In genomic region chr10:119725550-119726290, GRCh38 we compare ENCODE assay signal across 8 cellular contexts. TPM values are rescaled to one million over a fixed set of nuclear protein-coding genes. Genes with fewer than 3 reads are reported as not detected.
DNase-seq lines count a peak whose midpoint lies in the region; ATAC-seq, FAIRE-seq and TF ChIP-seq lines count a peak whose summit lies in the region.

A gene with protein sequence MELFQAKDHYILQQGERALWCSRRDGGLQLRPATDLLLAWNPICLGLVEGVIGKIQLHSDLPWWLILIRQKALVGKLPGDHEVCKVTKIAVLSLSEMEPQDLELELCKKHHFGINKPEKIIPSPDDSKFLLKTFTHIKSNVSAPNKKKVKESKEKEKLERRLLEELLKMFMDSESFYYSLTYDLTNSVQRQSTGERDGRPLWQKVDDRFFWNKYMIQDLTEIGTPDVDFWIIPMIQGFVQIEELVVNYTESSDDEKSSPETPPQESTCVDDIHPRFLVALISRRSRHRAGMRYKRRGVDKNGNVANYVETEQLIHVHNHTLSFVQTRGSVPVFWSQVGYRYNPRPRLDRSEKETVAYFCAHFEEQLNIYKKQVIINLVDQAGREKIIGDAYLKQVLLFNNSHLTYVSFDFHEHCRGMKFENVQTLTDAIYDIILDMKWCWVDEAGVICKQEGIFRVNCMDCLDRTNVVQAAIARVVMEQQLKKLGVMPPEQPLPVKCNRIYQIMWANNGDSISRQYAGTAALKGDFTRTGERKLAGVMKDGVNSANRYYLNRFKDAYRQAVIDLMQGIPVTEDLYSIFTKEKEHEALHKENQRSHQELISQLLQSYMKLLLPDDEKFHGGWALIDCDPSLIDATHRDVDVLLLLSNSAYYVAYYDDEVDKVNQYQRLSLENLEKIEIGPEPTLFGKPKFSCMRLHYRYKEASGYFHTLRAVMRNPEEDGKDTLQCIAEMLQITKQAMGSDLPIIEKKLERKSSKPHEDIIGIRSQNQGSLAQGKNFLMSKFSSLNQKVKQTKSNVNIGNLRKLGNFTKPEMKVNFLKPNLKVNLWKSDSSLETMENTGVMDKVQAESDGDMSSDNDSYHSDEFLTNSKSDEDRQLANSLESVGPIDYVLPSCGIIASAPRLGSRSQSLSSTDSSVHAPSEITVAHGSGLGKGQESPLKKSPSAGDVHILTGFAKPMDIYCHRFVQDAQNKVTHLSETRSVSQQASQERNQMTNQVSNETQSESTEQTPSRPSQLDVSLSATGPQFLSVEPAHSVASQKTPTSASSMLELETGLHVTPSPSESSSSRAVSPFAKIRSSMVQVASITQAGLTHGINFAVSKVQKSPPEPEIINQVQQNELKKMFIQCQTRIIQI (plus strand): TSS chr10:119726050. CDS start chr10:119726263, 213 bp downstream.

- peaks cover 15% of the 10 kb centered on the region for H3K23me2 ChIP-seq in H1 (ENCODE audit: low read depth, low read length)

- DNase-seq in COLO668 (lab: John Stamatoyannopoulos, UW; ENCODE audit: unreplicated experiment): peak; percentile 97
- DNase-seq in HT1080 (ENCODE audit: low read depth): peak; percentile 95
- DNase-seq in NOMO-1 (lab: John Stamatoyannopoulos, UW; ENCODE audit: unreplicated experiment in 2 of 2): peak; percentile 95 to 98
- peak; percentile 95 to 97 (median 96) for DNase-seq in activated CD8-positive, alpha-beta memory T cell treated with anti-CD3 and anti-CD28 coated beads for 48 hours (ENCODE audit: low read depth in 2 of 3, low spot score in 2 of 3)
- peak; percentile 92 to 99 for DNase-seq in H1 (ENCODE audit: low read depth in 1 of 2, low spot score in 2 of 2)
- peak; percentile 99 for DNase-seq in mesendoderm
- DNase-seq in stimulated activated CD8-positive, alpha-beta memory T cell treated with anti-CD3 and anti-CD28 coated beads, Interleukin-15, amount 100 ng/mL, for 1 hour (ENCODE audit: low read depth): peak; percentile 98

- H4K20me1 ChIP-seq in H1 (replicated peaks in 1 of 2; ENCODE audit: control insufficient read depth in 1 of 2, insufficient read depth in 2 of 2, low read length in 2 of 2): peaks cover 2 to 6% of the 10 kb centered on the region in 2 experiments

- no peak for FAIRE-seq in H1 (lab: Jason Lieb, UNC)

- H2BK15ac ChIP-seq in H1 (ENCODE audit: low read length) (peak within 1 kb of the TSS; percentile 46; the same call in 1 of the 2 replicates), mesendoderm (replicated peaks; ENCODE audit: low read depth) (no peak within 1 kb of the TSS)

- POLR2A ChIA-PET in H1 (lab: Charles Lee; ENCODE audit: partially characterized antibody): interaction anchor here (0.7 to 2.9 kb wide), 15 partner anchors 8 to 167 kb away, joined by 3 to 17 read pairs (median 5); partner anchors contain the start of genes BAG3 and SEC23IP

- CTCF ChIA-PET in H1 (lab: Charles Lee; ENCODE audit: partially characterized antibody): interaction anchor here (0.6 to 2.5 kb wide), 8 partner anchors 10 to 137 kb away, joined by 3 to 7 read pairs (median 4); no protein-coding TSS in a partner anchor

- no peak for TF ChIP-seq CTCF in H1 (IDR thresholded peaks at IDR 0.05; ENCODE audit: control extremely low read depth in 1 of 3, insufficient read depth in 1 of 3, low read depth in 1 of 3, low read length in 3 of 3)

- H3K56ac ChIP-seq in H1 (replicated peaks; ENCODE audit: insufficient read length, low read depth, low read length) (peak within 1 kb of the TSS; percentile 10), mesendoderm (ENCODE audit: low read length) (peak within 1 kb of the TSS; percentile 96)

- H3K9me3 ChIP-seq in H1 (ENCODE audit: insufficient read depth in 2 of 2, low read depth in 1 of 2, low read length in 1 of 2): peaks cover 2 to 11% of the 10 kb centered on the region in 2 experiments; a peak in 2 of 4 replicates

- peak; percentile 28 to 64 for TF ChIP-seq POLR2A in H1 (IDR thresholded peaks at IDR 0.05; ENCODE audit: control extremely low read depth in 1 of 2, low read depth in 2 of 2, low read length in 2 of 2)

- H2BK5ac ChIP-seq in H1 (ENCODE audit: low read depth, low read length): peak within 1 kb of the TSS; percentile 80; the same call in 1 of the 2 replicates
- peak within 1 kb of the TSS; percentile 23 for H2BK5ac ChIP-seq in mesendoderm (ENCODE audit: low read length)

- H2AK5ac ChIP-seq in H1 (ENCODE audit: low read depth, low read length) (0 out of 2 replicates have a peak within 1 kb of the TSS, but pooled peaks have one; percentile 65), mesendoderm (ENCODE audit: low read length) (no peak within 1 kb of the TSS)

- H3K9ac ChIP-seq in H1 (replicated peaks in 1 of 4; ENCODE audit: extremely low read depth in 1 of 4, low read depth in 3 of 4, low read length in 3 of 4) (peak within 1 kb of the TSS; percentile 76 to 82 (median 80)), mesendoderm (ENCODE audit: low read length) (peak within 1 kb of the TSS; percentile 87)

- H2BK20ac ChIP-seq in H1 (ENCODE audit: low read length): no peak within 1 kb of the TSS

- no peaks in the 10 kb centered on the region for H3K27me3 ChIP-seq in H1 (replicated peaks in 1 of 4; ENCODE audit: control insufficient read depth in 3 of 4, extremely low read depth in 1 of 4, insufficient read depth in 3 of 4, low read length in 3 of 4)
- no peaks in the 10 kb centered on the region for H3K27me3 ChIP-seq in mesendoderm (ENCODE audit: insufficient read depth, low read length, poor library complexity)

- H2AFZ ChIP-seq in H1 (ENCODE audit: low read length): no peak within 1 kb of the TSS

- H3K4me2 ChIP-seq in H1 (ENCODE audit: insufficient read depth in 1 of 2, low read depth in 2 of 2, low read length in 2 of 2) (peak within 1 kb of the TSS; percentile 77 to 86), mesendoderm (ENCODE audit: low read length) (peak within 1 kb of the TSS; percentile 56)

- H3K4ac ChIP-seq in H1 (replicated peaks; ENCODE audit: insufficient read length, low read depth, low read length) (peak within 1 kb of the TSS; percentile 71), mesendoderm (ENCODE audit: low read depth, low read length) (peak within 1 kb of the TSS; percentile 4)

- TF ChIP-seq RAD21 in H1 (IDR thresholded peaks at IDR 0.05 in 1 of 2, conservative IDR thresholded peaks at IDR 0.05 in 1 of 2; ENCODE audit: low read depth in 2 of 2, low read length in 2 of 2): 0 out of 4 replicates have a peak, but pooled peaks of 1 of the 2 experiments have one; percentile 1

- TF ChIP-seq EP300 in H1 (IDR thresholded peaks at IDR 0.05; ENCODE audit: borderline replicate concordance in 1 of 2, low read depth in 2 of 2, low read length in 2 of 2): no peak; a peak in 1 of 3 replicates

- H3K23ac ChIP-seq in H1 (ENCODE audit: insufficient read length) (no peak within 1 kb of the TSS), mesendoderm (ENCODE audit: low read length) (no peak within 1 kb of the TSS)

- H4K5ac ChIP-seq in H1 (ENCODE audit: insufficient read length, low read depth, low read length) (peak within 1 kb of the TSS; percentile 86), mesendoderm (ENCODE audit: low read length) (no peak within 1 kb of the TSS)

- peak within 1 kb of the TSS; percentile 87; the same call in 1 of the 2 replicates for H2BK12ac ChIP-seq in H1 (ENCODE audit: low read depth, low read length)

- peak within 1 kb of the TSS; percentile 76 for H4K8ac ChIP-seq in H1 (ENCODE audit: extremely low read depth, insufficient read depth, low read length)
- no peak within 1 kb of the TSS for H4K8ac ChIP-seq in mesendoderm (ENCODE audit: low read depth, low read length)

- peak within 1 kb of the TSS; percentile 49 for H4K91ac ChIP-seq in H1 (replicated peaks; ENCODE audit: insufficient read length, low read length)

- no peaks in the 10 kb centered on the region; a peak in 1 of 8 replicates for H3K36me3 ChIP-seq in H1 (ENCODE audit: control insufficient read depth in 2 of 4, insufficient read depth in 4 of 4, low read length in 3 of 4)
- no peaks in the 10 kb centered on the region for H3K36me3 ChIP-seq in mesendoderm (ENCODE audit: control insufficient read depth, insufficient read depth, low read length)

- H3K79me2 ChIP-seq in H1 (ENCODE audit: control insufficient read depth in 1 of 2, insufficient read depth in 2 of 2, low read length in 2 of 2): peaks cover 0 to 35% of the 10 kb centered on the region in 2 experiments; a peak in 3 of 4 replicates
- peaks cover 7% of the 10 kb centered on the region for H3K79me2 ChIP-seq in mesendoderm (ENCODE audit: control insufficient read depth, insufficient read depth, low read length)

- H3K14ac ChIP-seq in H1 (ENCODE audit: insufficient read length): no peak within 1 kb of the TSS

- peak; percentile 89 for ATAC-seq in GM21360 (IDR thresholded peaks at IDR 0.05; ENCODE audit: unreplicated experiment)

- whole genome bisulfite sequencing in H1 (ENCODE audit: extremely low coverage in 1 of 2, insufficient coverage in 1 of 2, insufficient read length in 1 of 2, insufficient replicate concordance in 2 of 2, low coverage in 1 of 2, low lambda C conversion rate in 2 of 2, missing lambda C conversion rate in 1 of 2), 2 experiments: 2% methylated on average over 41 of the region's 84 CpGs; no CpG with 5 or more reads in 1 of the 2 experiments
- no CpG with 5 or more reads among the region's 84 CpGs for WGBS in mesendoderm (ENCODE audit: extremely low coverage, insufficient coverage, low lambda C conversion rate)

- H3K4me3 ChIP-seq in H1 (ENCODE audit: extremely low read depth in 1 of 4, insufficient read depth in 2 of 4, low read depth in 3 of 4, low read length in 4 of 4) (peak within 1 kb of the TSS; percentile 67 to 99 (median 82)), mesendoderm (ENCODE audit: low read length) (peak within 1 kb of the TSS; percentile 73)

- H2BK120ac ChIP-seq in H1 (replicated peaks; ENCODE audit: low read depth, low read length) (no peak within 1 kb of the TSS), mesendoderm (ENCODE audit: low read depth, low read length) (no peak within 1 kb of the TSS)

- H3K27ac ChIP-seq in H1 (ENCODE audit: low read depth, low read length) (peak within 1 kb of the TSS; percentile 60; the same call in 1 of the 2 replicates), mesendoderm (ENCODE audit: low read depth, low read length) (peak within 1 kb of the TSS; percentile 95)

- H3K4me1 ChIP-seq in H1 (replicated peaks in 1 of 4; ENCODE audit: control insufficient read depth in 3 of 4, insufficient read depth in 4 of 4, low read length in 3 of 4) (peaks cover 4 to 13% (median 8%) of the 10 kb centered on the region in 4 experiments; a peak in 5 of 7 replicates), mesendoderm (ENCODE audit: control insufficient read depth, low read depth, low read length) (peaks cover 7% of the 10 kb centered on the region)

- peaks cover 3% of the 10 kb centered on the region; the same call in 1 of the 2 replicates for H3K79me1 ChIP-seq in H1 (ENCODE audit: low read depth, low read length)
- no peaks in the 10 kb centered on the region for H3K79me1 ChIP-seq in mesendoderm (ENCODE audit: low read length)

- peak within 1 kb of the TSS; percentile 81 for H3K18ac ChIP-seq in H1 (ENCODE audit: extremely low read depth, low read length)
- peak within 1 kb of the TSS; percentile 94 for H3K18ac ChIP-seq in mesendoderm (ENCODE audit: low read length)

RNA-seq across cellular contexts. Expression of the gene that starts here (rescaled TPM):
- 17.2 and 19.0 TPM in 2 replicates for total RNA-seq in HT1080 (2014; rRNA removed; shearing (Covaris generic))
- polyA plus RNA-seq in HT1080 (2015; cell fraction: cytosol; rRNA removed): 23.2 and 28.3 TPM in 2 replicates
- 34.1 and 35.1 TPM in 2 replicates for polyA plus RNA-seq in HT1080 (2015; cell fraction: nucleus; rRNA removed)
- 97.9 and 101 TPM in 2 replicates for total RNA-seq in H1 (2021; fragmentation: NEBNext Ultra II Directional; extraction: Animal tissue kit (Norgen Biotek cat#: 25700))
- 32.1 and 50.1 TPM in 2 replicates for polyA plus RNA-seq in H1 (2011; rRNA removed)
- polyA plus RNA-seq in H1 (2011; cell fraction: cytosol; rRNA removed): 52.3 TPM
- 24.2 TPM for polyA plus RNA-seq in H1 (2011; cell fraction: nucleus; rRNA removed)
- 60.7 to 95.4 TPM (median 74.9 TPM) in 4 replicates for polyA plus RNA-seq in H1 (2012, experiment 1 of 2)
- polyA plus RNA-seq in H1 (2012, experiment 2 of 2): 6.2 TPM
- polyA plus RNA-seq in H1 (2013, experiment 1 of 2): 91.7 TPM
- 102 TPM for polyA plus RNA-seq in H1 (2013, experiment 2 of 2)
- polyA minus RNA-seq in H1 (2011; rRNA and poly(A)+ RNA removed): 50.3 and 71.5 TPM in 2 replicates
- 37.9 TPM for polyA minus RNA-seq in H1 (2011; cell fraction: cytosol; rRNA and poly(A)+ RNA removed)
- 73.9 TPM for polyA minus RNA-seq in H1 (2011; cell fraction: nucleus; rRNA and poly(A)+ RNA removed)
- polyA plus RNA-seq in mesendoderm (2013, experiment 1 of 2): 91.3 TPM
- polyA plus RNA-seq in mesendoderm (2013, experiment 2 of 2): 93.7 TPM

Comparison
In these comparisons a context has a peak if more than half of its experiments do, and no peak if none do; other contexts are left out.
1. Peak in every context shown above with its lines: DNase-seq, ATAC-seq, H3K4me3 ChIP-seq and H3K27ac ChIP-seq.